18 cellular contexts compared by ENCODE assay signal in genomic region chr4:18844726-18845125, GRCh38.
"Had no signal": no experiment of that assay in that cellular context is flagged by ENCODE, and none has a peak within 500 bp of the region (broad histone marks: within the 10 kb centered on the region; RNA-seq: fewer than 3 reads in every experiment).

No MANE protein-coding gene starts in this region.

- H3K4me3 Mint-ChIP-seq: natural killer cell treated with Interleukin-12 subunit alpha and Interleukin-12 subunit beta and Interleukin-15 and Interleukin-18, amount 100 ng/mL, for 72 hours; stimulated activated naive B cell treated with anti-CD40 and anti-IgM and Interleukin-4, amounts not matched to agents 10 μg/mL and 1 μg/mL and 100 μg/mL, for 72 hours had no signal

- H3K36me3 Mint-ChIP-seq: stimulated activated naive B cell treated with anti-CD40 and anti-IgM and Interleukin-4, amounts not matched to agents 10 μg/mL and 1 μg/mL and 100 μg/mL, for 72 hours had no signal

- FAIRE-seq: colon, islet of Langerhans had no signal

- H3K36me3 ChIP-seq: left ventricle myocardium inferior, right lobe of liver, spleen, tibial nerve, vagina had no signal

- H3K27ac ChIP-seq: left ventricle myocardium inferior, right lobe of liver, spleen, tibial nerve, vagina had no signal

- H3K4me3 ChIP-seq: left ventricle myocardium inferior, right lobe of liver, spleen, tibial nerve, vagina had no signal

- DNase-seq: activated CD4-positive, alpha-beta T cell treated with anti-CD3 and anti-CD28 coated beads, Interleukin-2, amount 50 U/mL, for 1 hour; activated CD4-positive, CD25-positive, alpha-beta regulatory T cell; activated naive CD4-positive, alpha-beta T cell treated with anti-CD3 and anti-CD28 coated beads, Interleukin-2, amount 50 U/mL, for 16 hours; amniotic stem cell; glutamatergic neuron; left ventricle myocardium inferior; mesenchymal stem cell; nucleus accumbens; right lobe of liver; spleen; stimulated activated CD4-positive, alpha-beta T cell treated with anti-CD3 and anti-CD28 coated beads, Interleukin-1b, Interleukin-23, amount 100 ng/mL, for 48 hours; stimulated activated naive B cell treated with anti-CD40 and anti-IgM and Interleukin-4, amounts not matched to agents 10 μg/mL and 1 μg/mL and 100 μg/mL, for 72 hours; T-helper 2 cell had no signal

- H3K27ac Mint-ChIP-seq: natural killer cell treated with Interleukin-12 subunit alpha and Interleukin-12 subunit beta and Interleukin-15 and Interleukin-18, amount 100 ng/mL, for 72 hours; stimulated activated naive B cell treated with anti-CD40 and anti-IgM and Interleukin-4, amounts not matched to agents 10 μg/mL and 1 μg/mL and 100 μg/mL, for 72 hours had no signal

- H3K27me3 ChIP-seq: right lobe of liver, spleen, tibial nerve, vagina had no signal

- H3K4me1 Mint-ChIP-seq: stimulated activated naive B cell treated with anti-CD40 and anti-IgM and Interleukin-4, amounts not matched to agents 10 μg/mL and 1 μg/mL and 100 μg/mL, for 72 hours had no signal

- H3K27me3 Mint-ChIP-seq: natural killer cell treated with Interleukin-12 subunit alpha and Interleukin-12 subunit beta and Interleukin-15 and Interleukin-18, amount 100 ng/mL, for 72 hours; stimulated activated naive B cell treated with anti-CD40 and anti-IgM and Interleukin-4, amounts not matched to agents 10 μg/mL and 1 μg/mL and 100 μg/mL, for 72 hours had no signal

- H3K9me3 ChIP-seq: right lobe of liver, tibial nerve, vagina had no signal

- H3K4me1 ChIP-seq: left ventricle myocardium inferior, right lobe of liver, spleen, tibial nerve, vagina had no signal
